ENCODE assay signal across 1 cellular context in genomic region chr22:46377566-46378498, GRCh38.
TF ChIP-seq lines count a peak whose summit lies in the region.

No MANE protein-coding gene starts in this region.

TF ChIP-seq in HepG2, 621 proteins besides CTCF, POLR2A, EP300 and RAD21 (continued from another document and continues in another):
- no peak for TF ChIP-seq AKNA (CRISPR knock-in tag; IDR thresholded peaks at IDR 0.05; ENCODE audit: borderline replicate concordance)
- no peak for TF ChIP-seq ARNT (IDR thresholded peaks at IDR 0.05)
- TF ChIP-seq ZNF512 (CRISPR knock-in tag; IDR thresholded peaks at IDR 0.05): no peak
- TF ChIP-seq REST (IDR thresholded peaks at IDR 0.05; ENCODE audit: borderline replicate concordance in 1 of 2, low read depth in 1 of 2, low read length in 2 of 2): 0 out of 4 replicates have a peak, but pooled peaks of 1 of the 2 experiments have one; percentile 9
- TF ChIP-seq MLLT10 (CRISPR knock-in tag; IDR thresholded peaks at IDR 0.05): no peak
- no peak for TF ChIP-seq ZNF605 (CRISPR knock-in tag; IDR thresholded peaks at IDR 0.05)
- TF ChIP-seq RBAK (CRISPR knock-in tag; IDR thresholded peaks at IDR 0.05): no peak
- TF ChIP-seq ZFP1 (CRISPR knock-in tag; IDR thresholded peaks at IDR 0.05): no peak
- TF ChIP-seq ZNF83 (CRISPR knock-in tag; IDR thresholded peaks at IDR 0.05; ENCODE audit: borderline replicate concordance): no peak
- TF ChIP-seq ZNF333 (CRISPR knock-in tag; IDR thresholded peaks at IDR 0.05; ENCODE audit: borderline replicate concordance): no peak
- TF ChIP-seq ZNF816 (CRISPR knock-in tag; IDR thresholded peaks at IDR 0.05; ENCODE audit: borderline replicate concordance): peak; percentile 53; the same call in 1 of the 2 replicates
- no peak for TF ChIP-seq ZNF451 (CRISPR knock-in tag; IDR thresholded peaks at IDR 0.05)
- peak; percentile 84 for TF ChIP-seq CSRNP1 (CRISPR knock-in tag; IDR thresholded peaks at IDR 0.05)
- peak; percentile 73 for TF ChIP-seq U2AF1 (optimal IDR thresholded peaks at IDR 0.05; ENCODE audit: low read depth, low read length)
- no peak for TF ChIP-seq HOXA7 (CRISPR knock-in tag; IDR thresholded peaks at IDR 0.05)
- TF ChIP-seq ELF4 (CRISPR knock-in tag; IDR thresholded peaks at IDR 0.05; ENCODE audit: borderline replicate concordance): no peak
- no peak for TF ChIP-seq HNRNPH1 (optimal IDR thresholded peaks at IDR 0.05; ENCODE audit: low read depth, low read length)
- no peak for TF ChIP-seq ZNF639 (CRISPR knock-in tag; conservative IDR thresholded peaks at IDR 0.05)
- no peak for TF ChIP-seq PRDM4 (CRISPR knock-in tag; IDR thresholded peaks at IDR 0.05; ENCODE audit: borderline replicate concordance)
- TF ChIP-seq FOXP1 (IDR thresholded peaks at IDR 0.05): no peak
- TF ChIP-seq FOXP1 (CRISPR knock-in tag; IDR thresholded peaks at IDR 0.05): peak; percentile 57; the same call in 1 of the 2 replicates
- TF ChIP-seq TRIM22 (IDR thresholded peaks at IDR 0.05): no peak
- TF ChIP-seq ATM (IDR thresholded peaks at IDR 0.05; ENCODE audit: borderline replicate concordance): no peak
- TF ChIP-seq IRX3 (CRISPR knock-in tag; IDR thresholded peaks at IDR 0.05; ENCODE audit: borderline replicate concordance, low read depth): no peak
- 0 out of 2 replicates have a peak, but pooled peaks have one; percentile 24 for TF ChIP-seq KDM5A (IDR thresholded peaks at IDR 0.05; ENCODE audit: borderline replicate concordance, low read length)
- TF ChIP-seq ZNF343 (CRISPR knock-in tag; IDR thresholded peaks at IDR 0.05): peak; percentile 41; the same call in 1 of the 2 replicates
- peak; percentile 59 for TF ChIP-seq PITX1 (CRISPR knock-in tag; IDR thresholded peaks at IDR 0.05)
- peak; percentile 99 for TF ChIP-seq ZNF746 (CRISPR knock-in tag; IDR thresholded peaks at IDR 0.05)
- TF ChIP-seq ZNF839 (CRISPR knock-in tag; IDR thresholded peaks at IDR 0.05; ENCODE audit: borderline replicate concordance): no peak
- TF ChIP-seq ZNF800 (CRISPR knock-in tag; IDR thresholded peaks at IDR 0.05): no peak
- TF ChIP-seq ZGPAT (CRISPR knock-in tag; IDR thresholded peaks at IDR 0.05): peak; percentile 97
- TF ChIP-seq CREB3 (CRISPR knock-in tag; IDR thresholded peaks at IDR 0.05): no peak
